8 cellular contexts compared by ENCODE assay signal in genomic region chr17:82106697-82107305, GRCh38. TPM values are rescaled to one million over a fixed set of nuclear protein-coding genes. Genes with fewer than 3 reads are reported as not detected.
A peak's percentile ranks its signal among the peaks of the same experiment; 100 is the strongest.
DNase-seq lines count a peak whose midpoint lies in the region; ATAC-seq and TF ChIP-seq lines count a peak whose summit lies in the region.

No MANE protein-coding gene starts in this region.

- H3K36me3 ChIP-seq in ascending aorta (no peaks in the 10 kb centered on the region), mesendoderm (ENCODE audit: control insufficient read depth, insufficient read depth, low read length) (no peaks in the 10 kb centered on the region), aorta (ENCODE audit: control insufficient read depth in 1 of 2, insufficient read depth in 2 of 2, low read length in 1 of 2) (no peaks in the 10 kb centered on the region)

- DNase-seq in stimulated activated naive CD8-positive, alpha-beta T cell treated with anti-CD3 and anti-CD28 coated beads, Interleukin-15, Interleukin-2, amounts not matched to agents 100 U/mL and 50 U/mL, for 24 hours, result no peak
- DNase-seq in ascending aorta (ENCODE audit: low spot score in 2 of 2) (no peak), mesendoderm (no peak), aorta (peak in 1 of 2 donors; percentile 53), HCEC 1CT (no peak), GOT3 (lab: John Stamatoyannopoulos, UW) (no peak)

- H3K27me3 Mint-ChIP-seq in stimulated activated naive CD8-positive, alpha-beta T cell treated with anti-CD3 and anti-CD28 coated beads, Interleukin-15, Interleukin-2, amounts not matched to agents 100 ng/mL and 50 ng/mL, for 24 hours, result no peaks in the 10 kb centered on the region

- no peak overlapping the region for H3K4me2 ChIP-seq in mesendoderm (ENCODE audit: low read length)

- H3K4me3 ChIP-seq in ascending aorta (peak overlapping the region in 1 of 2 donors; percentile 20), mesendoderm (ENCODE audit: low read length) (no peak overlapping the region), aorta (ENCODE audit: low read length in 2 of 2) (no peak overlapping the region)

- H3K27ac Mint-ChIP-seq in stimulated activated naive CD8-positive, alpha-beta T cell treated with anti-CD3 and anti-CD28 coated beads, Interleukin-15, Interleukin-2, amounts not matched to agents 100 ng/mL and 50 ng/mL, for 24 hours, result peak overlapping the region; percentile 97

- H2BK15ac ChIP-seq in mesendoderm (replicated peaks; ENCODE audit: low read depth), result no peak overlapping the region

- peak overlapping the region; percentile 68 for H3K56ac ChIP-seq in mesendoderm (ENCODE audit: low read length)

- H2BK5ac ChIP-seq in mesendoderm (ENCODE audit: low read length), result no peak overlapping the region

- no CpG with 5 or more reads among the region's 9 CpGs for WGBS in mesendoderm (ENCODE audit: extremely low coverage, insufficient coverage, low lambda C conversion rate)
- WGBS in aorta, 2 donors, result 6 to 8% methylated on average over 9 of the region's 9 CpGs

- H3K27me3 ChIP-seq in ascending aorta (no peaks in the 10 kb centered on the region), mesendoderm (ENCODE audit: insufficient read depth, low read length, poor library complexity) (no peaks in the 10 kb centered on the region), aorta (ENCODE audit: control insufficient read depth in 1 of 2, insufficient read depth in 2 of 2, low read length in 1 of 2) (no peaks in the 10 kb centered on the region)

- H3K18ac ChIP-seq in mesendoderm (ENCODE audit: low read length), result no peak overlapping the region

- TF ChIP-seq CTCF in ascending aorta (IDR thresholded peaks at IDR 0.05), result no peak

- H3K4me1 ChIP-seq in ascending aorta, result peaks cover 13 to 16% of the 10 kb centered on the region in 2 donors
- H3K4me1 ChIP-seq in mesendoderm (ENCODE audit: control insufficient read depth, low read depth, low read length), result peaks cover 13% of the 10 kb centered on the region
- H3K4me1 ChIP-seq in aorta (ENCODE audit: control insufficient read depth in 1 of 2, insufficient read depth in 2 of 2, low read length in 2 of 2), result no peaks in the 10 kb centered on the region

- no peak overlapping the region for H3K23ac ChIP-seq in mesendoderm (ENCODE audit: low read length)

- H2AK5ac ChIP-seq in mesendoderm (ENCODE audit: low read length), result no peak overlapping the region

- no peaks in the 10 kb centered on the region for H3K79me2 ChIP-seq in mesendoderm (ENCODE audit: control insufficient read depth, insufficient read depth, low read length)

- H3K4me3 Mint-ChIP-seq in stimulated activated naive CD8-positive, alpha-beta T cell treated with anti-CD3 and anti-CD28 coated beads, Interleukin-15, Interleukin-2, amounts not matched to agents 100 ng/mL and 50 ng/mL, for 24 hours, result peak overlapping the region; percentile 90

- no peaks in the 10 kb centered on the region for H3K9me3 Mint-ChIP-seq in stimulated activated naive CD8-positive, alpha-beta T cell treated with anti-CD3 and anti-CD28 coated beads, Interleukin-15, Interleukin-2, amounts not matched to agents 100 ng/mL and 50 ng/mL, for 24 hours

- no peak overlapping the region for H4K5ac ChIP-seq in mesendoderm (ENCODE audit: low read length)

- peaks cover 36% of the 10 kb centered on the region for H3K4me1 Mint-ChIP-seq in stimulated activated naive CD8-positive, alpha-beta T cell treated with anti-CD3 and anti-CD28 coated beads, Interleukin-15, Interleukin-2, amounts not matched to agents 100 ng/mL and 50 ng/mL, for 24 hours (ENCODE audit: low read depth)

- no peak overlapping the region for H3K4ac ChIP-seq in mesendoderm (ENCODE audit: low read depth, low read length)

- no peaks in the 10 kb centered on the region for H3K79me1 ChIP-seq in mesendoderm (ENCODE audit: low read length)

- intact Hi-C loops in ascending aorta (cut with DNase I), result no loop called here
- intact Hi-C loops in aorta (cut with DNase I), result no loop called here

- H3K27ac ChIP-seq in ascending aorta (peak overlapping the region; percentile 71 to 74), mesendoderm (ENCODE audit: low read depth, low read length) (no peak overlapping the region), aorta (ENCODE audit: low read depth in 1 of 2, low read length in 2 of 2) (peak overlapping the region in 1 of 2 donors; percentile 58)

- ATAC-seq in stimulated activated naive CD8-positive, alpha-beta T cell treated with anti-CD3 and anti-CD28 coated beads, Interleukin-15, Interleukin-2, amounts not matched to agents 100 U/mL and 50 U/mL, for 24 hours, result no peak
- ATAC-seq in aorta (ENCODE audit: low FRiP score) (peak; percentile 25), GM19463 (IDR thresholded peaks at IDR 0.05; ENCODE audit: unreplicated experiment) (no peak)

- H3K9me3 ChIP-seq in ascending aorta (no peaks in the 10 kb centered on the region), aorta (ENCODE audit: control insufficient read depth, low read length) (no peaks in the 10 kb centered on the region)

- H2BK120ac ChIP-seq in mesendoderm (ENCODE audit: low read depth, low read length), result no peak overlapping the region

- no peak overlapping the region for H4K8ac ChIP-seq in mesendoderm (ENCODE audit: low read depth, low read length)

- H3K36me3 Mint-ChIP-seq in stimulated activated naive CD8-positive, alpha-beta T cell treated with anti-CD3 and anti-CD28 coated beads, Interleukin-15, Interleukin-2, amounts not matched to agents 100 ng/mL and 50 ng/mL, for 24 hours (ENCODE audit: low read depth), result no peaks in the 10 kb centered on the region

- peak overlapping the region; percentile 36 for H3K9ac ChIP-seq in mesendoderm (ENCODE audit: low read length)

RNA-seq across cellular contexts. Expression of gene FASN, which starts 8.8 kb away (rescaled TPM):
- total RNA-seq in ascending aorta (90.9 TPM), aorta (10 to 100 TPM; 42.2 to 64.0 TPM)
- polyA plus RNA-seq in mesendoderm (2013, experiment 1 of 2), result 182 TPM
- polyA plus RNA-seq in mesendoderm (2013, experiment 2 of 2), result 181 TPM
- 10 to 100 TPM in 1 of 2 donors, 1 to 10 TPM in 1; 4.3 to 10.4 TPM for polyA plus RNA-seq in aorta

RNA-seq across cellular contexts. Expression of gene DUS1L, which starts 41.2 kb away (rescaled TPM):
- total RNA-seq in ascending aorta (111 TPM), aorta (10 to 100 TPM; 47.0 to 61.1 TPM)
- polyA plus RNA-seq in mesendoderm (2013, experiment 1 of 2), result 35.4 TPM
- polyA plus RNA-seq in mesendoderm (2013, experiment 2 of 2), result 32.5 TPM
- 100 to 1,000 TPM in 1 of 2 donors, 10 to 100 TPM in 1; 43.7 to 143 TPM for polyA plus RNA-seq in aorta

RNA-seq across cellular contexts. Expression of gene GPS1, which starts 55.1 kb away (rescaled TPM):
- total RNA-seq in ascending aorta, result 42.1 TPM
- polyA plus RNA-seq in mesendoderm (2013, experiment 1 of 2), result 88.2 TPM
- polyA plus RNA-seq in mesendoderm (2013, experiment 2 of 2), result 89.5 TPM
- total RNA-seq in aorta, result 10 to 100 TPM; 46.9 to 60.7 TPM
- 100 to 1,000 TPM in 1 of 2 donors, 10 to 100 TPM in 1; 47.6 to 171 TPM for polyA plus RNA-seq in aorta

RNA-seq across cellular contexts. Expression of gene RFNG, which starts 55.2 kb away (rescaled TPM):
- total RNA-seq in ascending aorta (73.7 TPM), aorta (10 to 100 TPM; 28.2 to 34.0 TPM)
- polyA plus RNA-seq in mesendoderm (2013, experiment 1 of 2), result 15.5 TPM
- 14.9 TPM for polyA plus RNA-seq in mesendoderm (2013, experiment 2 of 2)
- polyA plus RNA-seq in aorta, result 10 to 100 TPM; 28.3 to 73.0 TPM
